8 cellular contexts compared by ENCODE assay signal in the genomic region with DNA sequence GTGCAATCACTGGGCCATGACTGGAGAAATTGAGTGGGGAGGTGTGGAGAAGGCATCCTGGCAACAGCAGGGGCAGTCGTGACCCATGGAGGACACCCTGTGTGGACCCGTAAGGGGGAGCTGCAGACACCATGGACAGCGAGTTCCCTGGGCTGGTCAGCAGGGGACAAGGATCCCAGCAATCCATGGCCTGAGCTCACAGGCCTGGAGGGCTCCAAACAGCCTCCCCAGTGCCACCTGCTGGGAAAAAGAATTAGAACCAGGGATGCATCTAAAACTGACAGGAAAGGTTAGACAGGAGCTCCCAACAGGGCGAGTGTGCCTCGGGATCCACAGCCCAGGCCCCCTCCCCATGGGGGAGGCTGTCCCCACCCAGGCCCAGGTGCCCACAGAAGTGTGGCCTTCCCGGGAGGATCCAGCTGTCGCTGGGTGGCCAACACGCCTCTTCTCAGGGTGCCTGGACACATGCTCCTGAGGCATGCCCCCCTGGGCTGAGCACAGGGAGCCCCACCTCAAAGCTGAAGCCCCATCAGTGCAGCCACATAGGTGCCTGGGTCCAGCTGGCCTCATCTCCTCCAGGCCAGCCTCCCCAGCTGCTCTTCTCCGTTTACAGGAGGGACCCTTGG. TPM values are rescaled to one million over a fixed set of nuclear protein-coding genes. Genes with fewer than 3 reads are reported as not detected.
DNase-seq lines count a peak whose midpoint lies in the region; ATAC-seq and TF ChIP-seq lines count a peak whose summit lies in the region.

No MANE protein-coding gene starts in this region.

- TF ChIP-seq CTCF in omental fat pad (IDR thresholded peaks at IDR 0.05) (no peak), suprapubic skin (IDR thresholded peaks at IDR 0.05) (peak in 1 of 2 donors; percentile 47)

- H3K27ac ChIP-seq in suprapubic skin: no peak overlapping the region

- TF ChIP-seq EP300 in suprapubic skin (IDR thresholded peaks at IDR 0.05): no peak

- no peaks in the 10 kb centered on the region for H3K36me3 ChIP-seq in suprapubic skin

- 43% methylated on average over 7 of the region's 9 CpGs for WGBS in suprapubic skin

- no peak overlapping the region for H3K4me3 ChIP-seq in suprapubic skin

- in situ Hi-C loops in KBM-7 (cut with MboI; ENCODE audit: low pct_unique_long_range_greater_than_20kb, low sequenced_read_pairs): no loop called here

- H3K4me1 ChIP-seq in suprapubic skin: no peaks in the 10 kb centered on the region

- ATAC-seq in SK-N-SH treated with all-trans-retinoic acid at 6 μM for 48 hours (peak; percentile 96), omental fat pad (ENCODE audit: low FRiP score) (peak; percentile 61)

- H3K9me3 ChIP-seq in suprapubic skin: no peaks in the 10 kb centered on the region

- TF ChIP-seq POLR2A in suprapubic skin (IDR thresholded peaks at IDR 0.05): no peak

- peaks cover 22% of the 10 kb centered on the region for H3K27me3 ChIP-seq in suprapubic skin

- DNase-seq in DMS 273 (lab: John Stamatoyannopoulos, UW; ENCODE audit: unreplicated experiment) (peak; percentile 74), DMS 273 treated with DMSO at 0.1 percent for 48 hours (lab: John Stamatoyannopoulos, UW) (no peak), KBM-7 (peak; percentile 41), fibroblast of the conjunctiva (ENCODE audit: low read depth) (peak; percentile 35), omental fat pad (ENCODE audit: low spot score) (no peak), suprapubic skin (ENCODE audit: low spot score in 2 of 2) (no peak), NCI-H128 (lab: John Stamatoyannopoulos, UW; ENCODE audit: unreplicated experiment) (no peak)

TF ChIP-seq in SK-N-SH treated with all-trans-retinoic acid at 6 μM for 48 hours, 23 proteins besides CTCF, POLR2A, EP300 and RAD21:
- TF ChIP-seq ARNTL (CRISPR knock-in tag; IDR thresholded peaks at IDR 0.05; ENCODE audit: borderline replicate concordance, low read depth) (no peak), BACH2 (CRISPR knock-in tag; IDR thresholded peaks at IDR 0.05; ENCODE audit: borderline replicate concordance) (no peak), ISL1 (CRISPR knock-in tag; IDR thresholded peaks at IDR 0.05) (no peak), ZNF8 (CRISPR knock-in tag; IDR thresholded peaks at IDR 0.05) (no peak), RARB (CRISPR knock-in tag; IDR thresholded peaks at IDR 0.05) (no peak), ZNF70 (CRISPR knock-in tag; IDR thresholded peaks at IDR 0.05) (no peak)
- TF ChIP-seq, protein P1, sequence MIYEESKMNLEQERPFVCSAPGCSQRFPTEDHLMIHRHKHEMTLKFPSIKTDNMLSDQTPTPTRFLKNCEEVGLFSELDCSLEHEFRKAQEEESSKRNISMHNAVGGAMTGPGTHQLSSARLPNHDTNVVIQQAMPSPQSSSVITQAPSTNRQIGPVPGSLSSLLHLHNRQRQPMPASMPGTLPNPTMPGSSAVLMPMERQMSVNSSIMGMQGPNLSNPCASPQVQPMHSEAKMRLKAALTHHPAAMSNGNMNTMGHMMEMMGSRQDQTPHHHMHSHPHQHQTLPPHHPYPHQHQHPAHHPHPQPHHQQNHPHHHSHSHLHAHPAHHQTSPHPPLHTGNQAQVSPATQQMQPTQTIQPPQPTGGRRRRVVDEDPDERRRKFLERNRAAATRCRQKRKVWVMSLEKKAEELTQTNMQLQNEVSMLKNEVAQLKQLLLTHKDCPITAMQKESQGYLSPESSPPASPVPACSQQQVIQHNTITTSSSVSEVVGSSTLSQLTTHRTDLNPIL (CRISPR knock-in tag; IDR thresholded peaks at IDR 0.05; ENCODE audit: low read depth): no peak
- TF ChIP-seq, protein P2, sequence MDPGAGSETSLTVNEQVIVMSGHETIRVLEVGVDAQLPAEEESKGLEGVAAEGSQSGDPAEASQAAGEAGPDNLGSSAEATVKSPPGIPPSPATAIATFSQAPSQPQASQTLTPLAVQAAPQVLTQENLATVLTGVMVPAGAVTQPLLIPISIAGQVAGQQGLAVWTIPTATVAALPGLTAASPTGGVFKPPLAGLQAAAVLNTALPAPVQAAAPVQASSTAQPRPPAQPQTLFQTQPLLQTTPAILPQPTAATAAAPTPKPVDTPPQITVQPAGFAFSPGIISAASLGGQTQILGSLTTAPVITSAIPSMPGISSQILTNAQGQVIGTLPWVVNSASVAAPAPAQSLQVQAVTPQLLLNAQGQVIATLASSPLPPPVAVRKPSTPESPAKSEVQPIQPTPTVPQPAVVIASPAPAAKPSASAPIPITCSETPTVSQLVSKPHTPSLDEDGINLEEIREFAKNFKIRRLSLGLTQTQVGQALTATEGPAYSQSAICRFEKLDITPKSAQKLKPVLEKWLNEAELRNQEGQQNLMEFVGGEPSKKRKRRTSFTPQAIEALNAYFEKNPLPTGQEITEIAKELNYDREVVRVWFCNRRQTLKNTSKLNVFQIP (CRISPR knock-in tag; IDR thresholded peaks at IDR 0.05; ENCODE audit: borderline replicate concordance, low read depth): no peak

RNA-seq across cellular contexts. Expression of a gene that starts 20.5 kb away (rescaled TPM):
- total RNA-seq in omental fat pad: under 1 TPM in 2 of 4 donors, not detected in 2; 0.19 to 0.60 TPM
- total RNA-seq in suprapubic skin: 10 to 100 TPM in 1 of 4 donors, 1 to 10 TPM in 3; 2.9 to 15.9 (median 3.2) TPM

RNA-seq across cellular contexts. Expression of a gene that starts 28.1 kb away (rescaled TPM):
- 1 to 10 TPM in 1 of 4 donors, under 1 TPM in 1, not detected in 2; 0.56 to 1.4 TPM for total RNA-seq in omental fat pad
- under 1 TPM in 1 of 4 donors, not detected in 3; 0.80 TPM for total RNA-seq in suprapubic skin

RNA-seq across cellular contexts. Expression of a gene that starts 55.4 kb away (rescaled TPM):
- total RNA-seq in omental fat pad: not detected
- total RNA-seq in suprapubic skin: 10 to 100 TPM; 28.7 to 97.5 (median 69.2) TPM

Comparison
In these comparisons a context has a peak if more than half of its experiments do, and no peak if none do; other contexts are left out.
1. DNase-seq: peak in DMS 273 (single experiment), KBM-7 (single experiment) and fibroblast of the conjunctiva (single experiment); none in DMS 273 treated with DMSO at 0.1 percent for 48 hours (single experiment), omental fat pad (single experiment), suprapubic skin (0 of 2) and NCI-H128 (single experiment).
2. RNA of a gene that starts 55.4 kb away (total RNA-seq): 28.7 to 97.5 TPM in suprapubic skin; not detected in omental fat pad; every median in the first group is over 10 times any median in the second.